In the genomic region with DNA sequence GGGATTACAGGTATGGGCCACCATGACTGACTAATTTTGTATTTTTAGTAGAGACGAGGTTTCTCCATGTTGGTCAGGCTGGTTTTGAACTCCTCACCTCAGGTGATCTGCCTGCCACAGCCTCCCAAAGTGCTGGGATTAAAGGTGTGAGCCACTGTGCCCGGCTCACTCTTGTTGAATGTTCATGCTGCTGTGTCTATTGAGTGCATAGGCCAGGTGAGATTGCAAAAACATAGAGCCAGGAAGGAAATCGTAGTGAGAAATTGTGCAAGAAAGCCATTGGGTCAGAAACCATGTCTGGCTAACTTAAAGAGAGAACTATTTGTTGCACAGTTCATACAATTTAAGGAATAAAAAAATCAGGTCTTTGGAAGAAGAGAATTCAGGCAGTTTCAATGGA, we compare ENCODE assay signal across 20 cellular contexts. TPM values are rescaled to one million over a fixed set of nuclear protein-coding genes. Genes with fewer than 3 reads are reported as not detected.
"Had no signal": no experiment of that assay in that cellular context is flagged by ENCODE, and none has a peak within 500 bp of the region (broad histone marks: within the 10 kb centered on the region; RNA-seq: fewer than 3 reads in every experiment).

No MANE protein-coding gene starts in this region.

- H3K4me3 Mint-ChIP-seq: naive thymus-derived CD4-positive, alpha-beta T cell; nephron progenitor cell; type B pancreatic cell had no signal

- H3K4me1 ChIP-seq: uterus had no signal

- DNase-seq: cortex of kidney; dorsolateral prefrontal cortex; effector CD8-positive, alpha-beta T cell; heart left ventricle; hippocampal formation; left colon; mammary epithelial cell; naive thymus-derived CD4-positive, alpha-beta T cell; nephron progenitor cell; small intestine; stimulated activated CD4-positive, alpha-beta T cell treated with anti-CD3 and anti-CD28 coated beads, Interleukin-12 subunit alpha, Interleukin-12 subunit beta, amount 100 ng/mL, for 4 hours; stimulated activated naive CD8-positive, alpha-beta T cell treated with anti-CD3 and anti-CD28 coated beads, Interleukin-15, Interleukin-2, amounts not matched to agents 100 U/mL and 50 U/mL, for 24 hours; thyroid gland; uterus had no signal

- H3K36me3 Mint-ChIP-seq: type B pancreatic cell had no signal

- H3K27ac ChIP-seq: heart left ventricle, neutrophil, suprapubic skin, thyroid gland, uterus had no signal

- H3K4me3 ChIP-seq: dorsolateral prefrontal cortex, heart left ventricle, suprapubic skin, thyroid gland, uterus had no signal

- H3K36me3 ChIP-seq: heart left ventricle, neutrophil, suprapubic skin, thyroid gland, uterus had no signal

- H3K9me3 ChIP-seq: heart left ventricle, neutrophil, suprapubic skin, thyroid gland, uterus had no signal

- H3K27me3 ChIP-seq: dorsolateral prefrontal cortex, heart left ventricle, neutrophil, suprapubic skin, thyroid gland, uterus had no signal

- FAIRE-seq: endometrium, frontal cortex, small intestine had no signal

- ATAC-seq: esophagus mucosa; heart left ventricle; left colon; naive thymus-derived CD4-positive, alpha-beta T cell; stimulated activated naive CD8-positive, alpha-beta T cell treated with anti-CD3 and anti-CD28 coated beads, Interleukin-15, Interleukin-2, amounts not matched to agents 100 U/mL and 50 U/mL, for 24 hours had no signal

- H3K9me3 Mint-ChIP-seq: nephron progenitor cell, type B pancreatic cell had no signal

- H3K27ac Mint-ChIP-seq: naive thymus-derived CD4-positive, alpha-beta T cell; nephron progenitor cell; type B pancreatic cell had no signal

RNA-seq across cellular contexts. Expression of a gene that starts 45.5 kb away (rescaled TPM):
- polyA plus RNA-seq: naive thymus-derived CD4-positive, alpha-beta T cell had no signal
